In the genomic region with DNA sequence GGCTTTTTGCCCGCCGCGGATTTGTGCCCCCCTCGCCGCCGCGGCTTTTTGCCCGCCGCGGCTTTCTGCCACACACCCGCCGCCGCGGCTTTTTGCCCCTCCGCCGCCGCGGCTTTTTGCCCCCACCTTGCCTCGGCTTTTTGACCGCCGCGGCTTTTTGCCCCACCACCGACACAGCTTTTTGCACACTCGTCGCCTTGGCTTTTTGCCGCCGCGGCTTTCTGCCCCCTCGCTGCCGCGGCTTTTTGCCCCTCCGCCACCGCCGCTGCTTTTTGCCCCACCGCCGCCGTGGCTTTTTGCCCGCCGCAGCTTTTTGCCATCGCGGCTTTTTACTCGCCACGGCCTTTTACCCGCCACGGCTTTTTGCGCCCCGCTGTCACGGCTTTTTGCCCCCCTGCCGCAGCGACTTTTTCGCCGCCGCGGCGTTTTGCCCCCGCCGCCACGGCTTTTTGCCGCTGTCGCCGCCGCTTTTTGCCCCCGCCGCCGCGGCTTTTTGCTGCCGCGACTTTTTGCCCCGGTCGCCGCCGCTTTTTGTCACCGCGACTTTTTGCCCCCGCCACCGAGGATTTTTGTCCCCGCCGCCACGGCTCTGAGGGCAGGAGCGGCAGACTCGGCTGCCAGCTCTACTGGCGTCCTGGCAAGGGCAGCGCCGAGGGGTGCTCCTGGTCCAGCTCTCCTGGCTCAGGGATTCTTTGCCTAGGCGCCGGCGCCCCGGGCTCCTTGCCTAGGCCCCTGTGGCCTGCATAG, we compare ENCODE assay signal across 8 cellular contexts.
DNase-seq lines count a peak whose midpoint lies in the region; ATAC-seq and TF ChIP-seq lines count a peak whose summit lies in the region.
"Not testable (repeated sequence)": the region's sequence is repeated elsewhere in the genome, so short reads cannot be mapped to it uniquely, and the experiment has no call there.

No MANE protein-coding gene starts in this region.

- not testable (repeated sequence) for H2BK12ac ChIP-seq in trophoblast cell (ENCODE audit: low read length)

- H3K4me1 ChIP-seq in DND-41 (ENCODE audit: insufficient read depth, low read length); ascending aorta; trophoblast cell (ENCODE audit: control insufficient read depth in 1 of 2, insufficient read depth in 2 of 2, low read length in 2 of 2); thoracic aorta (ENCODE audit: control insufficient read depth in 1 of 2, low read depth in 2 of 2): not testable (repeated sequence)

- ATAC-seq in DND-41 (ENCODE audit: insufficient read depth, low read depth) (peak; percentile 65), left lobe of liver (peak; percentile 54)
- not testable (repeated sequence) for ATAC-seq in thoracic aorta (ENCODE audit: insufficient number of reproducible peaks, low FRiP score, low read depth)

- H4K20me1 ChIP-seq in DND-41 (ENCODE audit: insufficient read depth, low read length): not testable (repeated sequence)

- H3K23ac ChIP-seq in trophoblast cell (ENCODE audit: low read length): not testable (repeated sequence)

- not testable (repeated sequence) for H2AK5ac ChIP-seq in trophoblast cell (ENCODE audit: low read length)

- not testable (repeated sequence) for H3K79me2 ChIP-seq in DND-41 (ENCODE audit: insufficient read depth, low read length); trophoblast cell (ENCODE audit: control insufficient read depth, insufficient read depth, low read length, poor library complexity)

- not testable (repeated sequence) for H3K4ac ChIP-seq in trophoblast cell (ENCODE audit: low read depth, low read length)

- H4K12ac ChIP-seq in trophoblast cell (ENCODE audit: low read depth, low read length): not testable (repeated sequence)

- H3K27me3 ChIP-seq in DND-41 (ENCODE audit: insufficient read depth, low read length, poor library complexity): peaks cover 17% of the 10 kb centered on the region
- H3K27me3 ChIP-seq in ascending aorta; trophoblast cell (ENCODE audit: insufficient read depth, low read length); thoracic aorta (replicated peaks; ENCODE audit: insufficient read depth): not testable (repeated sequence)

- not testable (repeated sequence) for H2BK5ac ChIP-seq in trophoblast cell (ENCODE audit: low read depth, low read length, poor library complexity)

- peak overlapping the region; percentile 22 for H2BK120ac ChIP-seq in trophoblast cell (ENCODE audit: insufficient read depth, low read length, poor library complexity)

- not testable (repeated sequence) for H3K27ac ChIP-seq in DND-41 (ENCODE audit: low read length); ascending aorta; trophoblast cell (ENCODE audit: low read depth, low read length); thoracic aorta

- not testable (repeated sequence) for H3K18ac ChIP-seq in trophoblast cell (ENCODE audit: low read length)

- peak; percentile 67 for DNase-seq in DND-41
- DNase-seq in NCI-H1417 (lab: John Stamatoyannopoulos, UW): peak; percentile 19 to 22 (median 21)
- DNase-seq in activated CD4-positive, CD25-positive, alpha-beta regulatory T cell treated with anti-CD3 and anti-CD28 coated beads, Interleukin-2, amount 50 U/mL, for 72 hours: peak; percentile 33
- peak in 1 of 2 donors; percentile 63 for DNase-seq in ascending aorta (ENCODE audit: low spot score in 2 of 2)
- DNase-seq in fibroblast of gingiva (ENCODE audit: low read depth): peak; percentile 5
- peak; percentile 69 for DNase-seq in left lobe of liver (ENCODE audit: low spot score)
- not testable (repeated sequence) for DNase-seq in trophoblast cell; thoracic aorta (ENCODE audit: low spot score)

- H3K4me2 ChIP-seq in DND-41 (ENCODE audit: insufficient read depth, low read length): peak overlapping the region; percentile 81
- H3K4me2 ChIP-seq in trophoblast cell (ENCODE audit: low read length): peak overlapping the region; percentile 86

- H4K91ac ChIP-seq in trophoblast cell (ENCODE audit: low read depth, low read length): not testable (repeated sequence)

- not testable (repeated sequence) for H3K14ac ChIP-seq in trophoblast cell (ENCODE audit: low read length)

- not testable (repeated sequence) for H3K36me3 ChIP-seq in DND-41 (ENCODE audit: insufficient read depth, low read length); ascending aorta; trophoblast cell (ENCODE audit: control insufficient read depth in 1 of 2, insufficient read depth in 2 of 2, low read length in 2 of 2); thoracic aorta

- WGBS in trophoblast cell (ENCODE audit: extremely low coverage, insufficient coverage, insufficient read length): no CpG with 5 or more reads among the region's 88 CpGs

- H2AFZ ChIP-seq in DND-41 (ENCODE audit: low read depth, low read length); trophoblast cell (ENCODE audit: insufficient read depth, low read length, poor library complexity): not testable (repeated sequence)

- not testable (repeated sequence) for H4K8ac ChIP-seq in trophoblast cell (ENCODE audit: low read depth, low read length)

- H3K9ac ChIP-seq in DND-41 (ENCODE audit: low read depth, low read length): peak overlapping the region; percentile 34; the same call in 1 of the 2 replicates
- H3K9ac ChIP-seq in trophoblast cell (ENCODE audit: low read length): not testable (repeated sequence)

- intact Hi-C loops in ascending aorta (cut with DNase I): not testable (repeated sequence)

- not testable (repeated sequence) for H3K9me3 ChIP-seq in DND-41 (ENCODE audit: insufficient read depth, low read length, severe bottlenecking); ascending aorta; trophoblast cell (ENCODE audit: insufficient read depth, low read depth, low read length); thoracic aorta

- not testable (repeated sequence) for TF ChIP-seq CTCF in DND-41 (IDR thresholded peaks at IDR 0.05; ENCODE audit: borderline replicate concordance, extremely low read depth, low read length, poor library complexity, severe bottlenecking); ascending aorta (IDR thresholded peaks at IDR 0.05); thoracic aorta (IDR thresholded peaks at IDR 0.05)

- H3K4me3 ChIP-seq in DND-41 (ENCODE audit: low read depth in 1 of 2, low read length in 2 of 2): peak overlapping the region; percentile 21 to 58; a peak in 3 of 4 replicates
- peak overlapping the region; percentile 64 to 68 for H3K4me3 ChIP-seq in ascending aorta
- peak overlapping the region; percentile 64 for H3K4me3 ChIP-seq in trophoblast cell (ENCODE audit: low read depth, low read length)
- H3K4me3 ChIP-seq in thoracic aorta: peak overlapping the region; percentile 87

- H3K79me1 ChIP-seq in trophoblast cell (ENCODE audit: low read length): not testable (repeated sequence)
